ENCODE assay signal across 26 cellular contexts in genomic region chr15:47616876-47617275, GRCh38.
"Had no signal": no experiment of that assay in that cellular context is flagged by ENCODE, and none has a peak within 500 bp of the region (broad histone marks: within the 10 kb centered on the region; RNA-seq: fewer than 3 reads in every experiment).

No MANE protein-coding gene starts in this region.

- H3K27me3 ChIP-seq: body of pancreas had no signal

- H3K9me3 Mint-ChIP-seq: activated CD4-positive, alpha-beta memory T cell treated with anti-CD3 and anti-CD28 coated beads for 36 hours; activated naive CD4-positive, alpha-beta T cell treated with anti-CD3 and anti-CD28 coated beads for 36 hours; activated T-helper 1 cell treated with anti-CD3 and anti-CD28 coated beads, Interleukin-12 subunit alpha, Interleukin-12 subunit beta, Interleukin-2, Interleukin-4 antibody, amounts not matched to agents 30 ng/mL and 10 ng/mL and 1 ng/mL, durations not matched to agents 14 hours and 24 hours and 36 hours; WTC11 had no signal

- H3K9me3 ChIP-seq: adrenal gland, body of pancreas had no signal

- ATAC-seq: activated CD4-positive, CD25-positive, alpha-beta regulatory T cell treated with anti-CD3 and anti-CD28 coated beads, Interleukin-2, amount 50 U/mL, for 24 hours; activated naive CD4-positive, alpha-beta T cell treated with anti-CD3 and anti-CD28 coated beads, Interleukin-2, amount 50 U/mL, for 72 hours; activated T-cell treated with anti-CD3 and anti-CD28 coated beads, Interleukin-2, amount 50 U/mL, for 4 hours; body of pancreas; WTC11 had no signal

- H3K4me3 Mint-ChIP-seq: activated CD4-positive, alpha-beta memory T cell treated with anti-CD3 and anti-CD28 coated beads for 36 hours; activated naive CD4-positive, alpha-beta T cell treated with anti-CD3 and anti-CD28 coated beads for 36 hours; activated T-cell treated with anti-CD3 and anti-CD28 coated beads, Interleukin-2, amount 50 U/mL, for 4 hours; activated T-helper 1 cell treated with anti-CD3 and anti-CD28 coated beads, Interleukin-12 subunit alpha, Interleukin-12 subunit beta, Interleukin-2, Interleukin-4 antibody, amounts not matched to agents 30 ng/mL and 10 ng/mL and 1 ng/mL, durations not matched to agents 14 hours and 24 hours and 36 hours; WTC11 had no signal

- H3K27ac ChIP-seq: adrenal gland, body of pancreas, KMS-11 had no signal

- H3K4me1 ChIP-seq: adrenal gland, body of pancreas had no signal

- H3K9ac ChIP-seq: KMS-11 had no signal

- H3K27me3 Mint-ChIP-seq: activated CD4-positive, alpha-beta memory T cell treated with anti-CD3 and anti-CD28 coated beads for 36 hours had no signal

- DNase-seq: activated CD4-positive, alpha-beta memory T cell treated with anti-CD3 and anti-CD28 coated beads for 36 hours; activated CD4-positive, alpha-beta T cell treated with anti-CD3 and anti-CD28 coated beads for 4 hours; activated CD4-positive, alpha-beta T cell treated with anti-CD3 and anti-CD28 coated beads, Interleukin-2, amount 50 U/mL, for 1 hour; activated CD8-positive, alpha-beta memory T cell treated with anti-CD3 and anti-CD28 coated beads, Interleukin-2, amount 50 U/mL, for 4 hours; activated gamma-delta T cell treated with Interleukin-2 at 50 U/mL for 16 hours; activated naive CD4-positive, alpha-beta T cell treated with anti-CD3 and anti-CD28 coated beads for 36 hours; activated T-cell treated with anti-CD3 and anti-CD28 coated beads for 4 hours; activated T-cell treated with anti-CD3 and anti-CD28 coated beads, Interleukin-2, amount 50 U/mL, for 4 hours; adrenal gland; body of pancreas; central memory CD4-positive, alpha-beta T cell; NCI-H1092 treated with DMSO at 0.1 percent for 48 hours; NCI-H1417 treated with DMSO at 0.1 percent for 48 hours; NCI-H187 treated with DMSO at 0.1 percent for 48 hours; NCI-H2081; NCI-H345; NCI-H524 treated with DMSO at 0.1 percent for 48 hours; NCI-H748 treated with DMSO at 0.1 percent for 48 hours; NK-92 treated with Interleukin-12 subunit alpha and Interleukin-12 subunit beta, amount 100 ng/mL, for 24 hours; Right ventricle myocardium superior; T1000 had no signal

- H3K36me3 Mint-ChIP-seq: activated CD4-positive, alpha-beta memory T cell treated with anti-CD3 and anti-CD28 coated beads for 36 hours; activated naive CD4-positive, alpha-beta T cell treated with anti-CD3 and anti-CD28 coated beads, Interleukin-2, amount 50 U/mL, for 72 hours; WTC11 had no signal

- H3K27ac Mint-ChIP-seq: activated CD4-positive, alpha-beta memory T cell treated with anti-CD3 and anti-CD28 coated beads for 36 hours; activated naive CD4-positive, alpha-beta T cell treated with anti-CD3 and anti-CD28 coated beads for 36 hours; activated naive CD4-positive, alpha-beta T cell treated with anti-CD3 and anti-CD28 coated beads, Interleukin-2, amount 50 U/mL, for 72 hours; activated T-helper 1 cell treated with anti-CD3 and anti-CD28 coated beads, Interleukin-12 subunit alpha, Interleukin-12 subunit beta, Interleukin-2, Interleukin-4 antibody, amounts not matched to agents 30 ng/mL and 10 ng/mL and 1 ng/mL, durations not matched to agents 14 hours and 24 hours and 36 hours; WTC11 had no signal

- H3K4me3 ChIP-seq: adrenal gland, body of pancreas had no signal

- H3K36me3 ChIP-seq: adrenal gland had no signal

- H3K4me2 ChIP-seq: KMS-11 had no signal
